Comparison of ENCODE assay signal across 1 cellular context in the genomic region with DNA sequence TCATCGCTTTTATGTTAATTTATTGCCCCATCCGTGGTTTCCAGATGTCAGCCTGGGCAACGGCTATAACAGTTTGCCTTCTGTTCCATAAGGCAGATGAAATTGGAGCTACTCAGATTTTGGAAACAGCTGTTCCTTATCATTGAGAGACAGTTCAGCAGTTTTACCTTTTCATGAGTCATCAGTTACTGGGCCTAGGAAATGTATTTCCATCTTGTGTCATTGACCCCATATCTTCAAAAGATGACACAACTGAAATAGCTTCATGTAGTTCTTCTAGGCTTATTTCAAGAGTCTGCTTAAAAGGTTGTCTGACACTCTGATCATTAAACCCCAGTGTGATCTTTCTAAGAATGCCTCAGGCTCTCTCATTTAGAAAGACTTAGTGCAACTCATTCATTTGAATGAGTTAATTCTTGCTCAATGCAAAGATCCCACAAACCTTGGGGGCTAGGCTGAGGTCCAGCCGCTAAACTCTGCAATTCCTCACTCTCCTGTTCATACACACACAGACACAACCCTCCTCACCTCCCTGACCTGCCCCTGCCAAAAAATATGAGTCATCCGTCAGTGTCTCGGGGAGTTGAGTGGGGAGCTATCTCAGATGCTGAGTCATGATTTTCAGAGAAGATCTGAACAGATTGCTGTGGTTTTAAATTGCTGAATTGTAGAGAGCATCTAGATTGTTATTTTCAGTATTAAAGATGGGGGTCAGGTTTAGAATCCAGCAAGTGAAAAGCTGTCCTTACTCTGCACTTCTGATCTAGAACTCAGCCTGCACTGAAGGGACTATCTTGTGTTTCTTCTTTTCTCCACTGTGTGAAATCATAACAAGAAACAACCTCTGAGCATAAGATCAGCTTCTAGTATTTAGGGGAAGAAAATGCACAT.
TF ChIP-seq lines count a peak whose summit lies in the region.

No MANE protein-coding gene starts in this region.

TF ChIP-seq in K562, 482 proteins besides CTCF, POLR2A, EP300 and RAD21 (continued from another document and continues in another):
- TF ChIP-seq MTA3 (IDR thresholded peaks at IDR 0.05; ENCODE audit: borderline replicate concordance) = no peak
- TF ChIP-seq RNF2 (IDR thresholded peaks at IDR 0.05) = peak; percentile 63
- peak; percentile 95 to 97 for TF ChIP-seq TRIM24 (IDR thresholded peaks at IDR 0.05)
- no peak for TF ChIP-seq FOXA3 (CRISPR knock-in tag; conservative IDR thresholded peaks at IDR 0.05 in 1 of 2, IDR thresholded peaks at IDR 0.05 in 1 of 2)
- TF ChIP-seq ZFPM2 (CRISPR knock-in tag; IDR thresholded peaks at IDR 0.05) = no peak
- no peak for TF ChIP-seq ZNF586 (CRISPR knock-in tag; conservative IDR thresholded peaks at IDR 0.05)
- no peak for TF ChIP-seq SMAD2 (IDR thresholded peaks at IDR 0.05; ENCODE audit: low read depth, low read length)
- TF ChIP-seq MNT (conservative IDR thresholded peaks at IDR 0.05) = peak; percentile 44 to 76; a peak in 3 of 4 replicates
- TF ChIP-seq MTA1 (IDR thresholded peaks at IDR 0.05; ENCODE audit: borderline replicate concordance) = peak; percentile 66; the same call in 1 of the 2 replicates
- TF ChIP-seq POLR3A (IDR thresholded peaks at IDR 0.05; ENCODE audit: borderline replicate concordance, extremely low read depth, insufficient read depth, insufficient read length) = no peak
- TF ChIP-seq ZZZ3 (IDR thresholded peaks at IDR 0.05) = no peak
- TF ChIP-seq ZKSCAN1 (IDR thresholded peaks at IDR 0.05; ENCODE audit: low read depth, low read length) = no peak
- TF ChIP-seq, protein P1, sequence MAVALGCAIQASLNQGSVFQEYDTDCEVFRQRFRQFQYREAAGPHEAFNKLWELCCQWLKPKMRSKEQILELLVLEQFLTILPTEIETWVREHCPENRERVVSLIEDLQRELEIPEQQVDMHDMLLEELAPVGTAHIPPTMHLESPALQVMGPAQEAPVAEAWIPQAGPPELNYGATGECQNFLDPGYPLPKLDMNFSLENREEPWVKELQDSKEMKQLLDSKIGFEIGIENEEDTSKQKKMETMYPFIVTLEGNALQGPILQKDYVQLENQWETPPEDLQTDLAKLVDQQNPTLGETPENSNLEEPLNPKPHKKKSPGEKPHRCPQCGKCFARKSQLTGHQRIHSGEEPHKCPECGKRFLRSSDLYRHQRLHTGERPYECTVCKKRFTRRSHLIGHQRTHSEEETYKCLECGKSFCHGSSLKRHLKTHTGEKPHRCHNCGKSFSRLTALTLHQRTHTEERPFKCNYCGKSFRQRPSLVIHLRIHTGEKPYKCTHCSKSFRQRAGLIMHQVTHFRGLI (CRISPR knock-in tag; IDR thresholded peaks at IDR 0.05) = no peak
- peak; percentile 81; the same call in 1 of the 2 replicates for TF ChIP-seq GATAD2A (IDR thresholded peaks at IDR 0.05)
- peak; percentile 40; the same call in 1 of the 2 replicates for TF ChIP-seq RB1 (IDR thresholded peaks at IDR 0.05; ENCODE audit: low read depth)
- no peak for TF ChIP-seq HDAC8 (tag; IDR thresholded peaks at IDR 0.05)
- no peak for TF ChIP-seq XRCC4 (IDR thresholded peaks at IDR 0.05; ENCODE audit: extremely low read depth, insufficient read depth, insufficient read length)
- TF ChIP-seq SIX5 (IDR thresholded peaks at IDR 0.05; ENCODE audit: borderline replicate concordance in 1 of 2, insufficient read depth in 1 of 2, low read depth in 1 of 2, low read length in 2 of 2) = no peak
- TF ChIP-seq CHD2 (IDR thresholded peaks at IDR 0.05; ENCODE audit: low read depth, low read length) = no peak
- TF ChIP-seq, protein P2, sequence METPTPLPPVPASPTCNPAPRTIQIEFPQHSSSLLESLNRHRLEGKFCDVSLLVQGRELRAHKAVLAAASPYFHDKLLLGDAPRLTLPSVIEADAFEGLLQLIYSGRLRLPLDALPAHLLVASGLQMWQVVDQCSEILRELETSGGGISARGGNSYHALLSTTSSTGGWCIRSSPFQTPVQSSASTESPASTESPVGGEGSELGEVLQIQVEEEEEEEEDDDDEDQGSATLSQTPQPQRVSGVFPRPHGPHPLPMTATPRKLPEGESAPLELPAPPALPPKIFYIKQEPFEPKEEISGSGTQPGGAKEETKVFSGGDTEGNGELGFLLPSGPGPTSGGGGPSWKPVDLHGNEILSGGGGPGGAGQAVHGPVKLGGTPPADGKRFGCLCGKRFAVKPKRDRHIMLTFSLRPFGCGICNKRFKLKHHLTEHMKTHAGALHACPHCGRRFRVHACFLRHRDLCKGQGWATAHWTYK (CRISPR knock-in tag; IDR thresholded peaks at IDR 0.05) = no peak
- 0 out of 2 replicates have a peak, but pooled peaks have one; percentile 17 for TF ChIP-seq EHMT2 (IDR thresholded peaks at IDR 0.05)
- TF ChIP-seq, protein P3, sequence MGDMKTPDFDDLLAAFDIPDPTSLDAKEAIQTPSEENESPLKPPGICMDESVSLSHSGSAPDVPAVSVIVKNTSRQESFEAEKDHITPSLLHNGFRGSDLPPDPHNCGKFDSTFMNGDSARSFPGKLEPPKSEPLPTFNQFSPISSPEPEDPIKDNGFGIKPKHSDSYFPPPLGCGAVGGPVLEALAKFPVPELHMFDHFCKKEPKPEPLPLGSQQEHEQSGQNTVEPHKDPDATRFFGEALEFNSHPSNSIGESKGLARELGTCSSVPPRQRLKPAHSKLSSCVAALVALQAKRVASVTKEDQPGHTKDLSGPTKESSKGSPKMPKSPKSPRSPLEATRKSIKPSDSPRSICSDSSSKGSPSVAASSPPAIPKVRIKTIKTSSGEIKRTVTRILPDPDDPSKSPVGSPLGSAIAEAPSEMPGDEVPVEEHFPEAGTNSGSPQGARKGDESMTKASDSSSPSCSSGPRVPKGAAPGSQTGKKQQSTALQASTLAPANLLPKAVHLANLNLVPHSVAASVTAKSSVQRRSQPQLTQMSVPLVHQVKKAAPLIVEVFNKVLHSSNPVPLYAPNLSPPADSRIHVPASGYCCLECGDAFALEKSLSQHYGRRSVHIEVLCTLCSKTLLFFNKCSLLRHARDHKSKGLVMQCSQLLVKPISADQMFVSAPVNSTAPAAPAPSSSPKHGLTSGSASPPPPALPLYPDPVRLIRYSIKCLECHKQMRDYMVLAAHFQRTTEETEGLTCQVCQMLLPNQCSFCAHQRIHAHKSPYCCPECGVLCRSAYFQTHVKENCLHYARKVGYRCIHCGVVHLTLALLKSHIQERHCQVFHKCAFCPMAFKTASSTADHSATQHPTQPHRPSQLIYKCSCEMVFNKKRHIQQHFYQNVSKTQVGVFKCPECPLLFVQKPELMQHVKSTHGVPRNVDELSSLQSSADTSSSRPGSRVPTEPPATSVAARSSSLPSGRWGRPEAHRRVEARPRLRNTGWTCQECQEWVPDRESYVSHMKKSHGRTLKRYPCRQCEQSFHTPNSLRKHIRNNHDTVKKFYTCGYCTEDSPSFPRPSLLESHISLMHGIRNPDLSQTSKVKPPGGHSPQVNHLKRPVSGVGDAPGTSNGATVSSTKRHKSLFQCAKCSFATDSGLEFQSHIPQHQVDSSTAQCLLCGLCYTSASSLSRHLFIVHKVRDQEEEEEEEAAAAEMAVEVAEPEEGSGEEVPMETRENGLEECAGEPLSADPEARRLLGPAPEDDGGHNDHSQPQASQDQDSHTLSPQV (IDR thresholded peaks at IDR 0.05) = no peak; the same call in 1 of the 2 replicates
- no peak for TF ChIP-seq SNRNP70 (optimal IDR thresholded peaks at IDR 0.05; ENCODE audit: low read depth, low read length)
- TF ChIP-seq DIDO1 (tag; IDR thresholded peaks at IDR 0.05; ENCODE audit: low read depth) = no peak
- peak; percentile 99 for TF ChIP-seq MAFK (IDR thresholded peaks at IDR 0.05; ENCODE audit: low read length)
- TF ChIP-seq POLR3G (IDR thresholded peaks at IDR 0.05; ENCODE audit: extremely low read depth, insufficient read length, insufficient replicate concordance) = no peak
- TF ChIP-seq CBX1 (IDR thresholded peaks at IDR 0.05; ENCODE audit: low read depth) = no peak
- TF ChIP-seq, protein P4, sequence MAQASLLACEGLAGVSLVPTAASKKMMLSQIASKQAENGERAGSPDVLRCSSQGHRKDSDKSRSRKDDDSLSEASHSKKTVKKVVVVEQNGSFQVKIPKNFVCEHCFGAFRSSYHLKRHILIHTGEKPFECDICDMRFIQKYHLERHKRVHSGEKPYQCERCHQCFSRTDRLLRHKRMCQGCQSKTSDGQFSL (CRISPR knock-in tag; IDR thresholded peaks at IDR 0.05) = no peak
- TF ChIP-seq, protein P4 (tag; IDR thresholded peaks at IDR 0.05) = no peak
- no peak for TF ChIP-seq THRB (CRISPR knock-in tag; conservative IDR thresholded peaks at IDR 0.05)
- TF ChIP-seq ZNF324 (CRISPR knock-in tag; IDR thresholded peaks at IDR 0.05) = no peak
- no peak for TF ChIP-seq GTF2A2 (tag; IDR thresholded peaks at IDR 0.05)
- TF ChIP-seq SP2 (IDR thresholded peaks at IDR 0.05; ENCODE audit: extremely low read depth, low read depth, low read length, poor library complexity, severe bottlenecking) = no peak
- TF ChIP-seq, protein P5, sequence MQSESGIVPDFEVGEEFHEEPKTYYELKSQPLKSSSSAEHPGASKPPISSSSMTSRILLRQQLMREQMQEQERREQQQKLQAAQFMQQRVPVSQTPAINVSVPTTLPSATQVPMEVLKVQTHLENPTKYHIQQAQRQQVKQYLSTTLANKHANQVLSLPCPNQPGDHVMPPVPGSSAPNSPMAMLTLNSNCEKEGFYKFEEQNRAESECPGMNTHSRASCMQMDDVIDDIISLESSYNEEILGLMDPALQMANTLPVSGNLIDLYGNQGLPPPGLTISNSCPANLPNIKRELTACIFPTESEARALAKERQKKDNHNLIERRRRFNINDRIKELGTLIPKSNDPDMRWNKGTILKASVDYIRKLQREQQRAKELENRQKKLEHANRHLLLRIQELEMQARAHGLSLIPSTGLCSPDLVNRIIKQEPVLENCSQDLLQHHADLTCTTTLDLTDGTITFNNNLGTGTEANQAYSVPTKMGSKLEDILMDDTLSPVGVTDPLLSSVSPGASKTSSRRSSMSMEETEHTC (IDR thresholded peaks at IDR 0.05) = peak; percentile 22; the same call in 1 of the 2 replicates
- TF ChIP-seq ZBTB33 (CRISPR knock-in tag; IDR thresholded peaks at IDR 0.05) = no peak
- TF ChIP-seq MEF2D (tag; conservative IDR thresholded peaks at IDR 0.05; ENCODE audit: low read depth) = no peak
- peak; percentile 21 to 39 for TF ChIP-seq NCOA2 (IDR thresholded peaks at IDR 0.05; ENCODE audit: partially characterized antibody in 2 of 2)
- no peak for TF ChIP-seq ZNF408 (CRISPR knock-in tag; IDR thresholded peaks at IDR 0.05; ENCODE audit: low read depth)
- no peak for TF ChIP-seq NCOA4 (IDR thresholded peaks at IDR 0.05; ENCODE audit: partially characterized antibody)
- peak; percentile 67 for TF ChIP-seq SOX6 (IDR thresholded peaks at IDR 0.05)
- no peak for TF ChIP-seq PRPF4 (IDR thresholded peaks at IDR 0.05; ENCODE audit: insufficient read depth, low read depth, low read length, poor library complexity, severe bottlenecking)
